8 cellular contexts compared by ENCODE assay signal in genomic region chr21:34075099-34075425, GRCh38. TPM values are rescaled to one million over a fixed set of nuclear protein-coding genes. Genes with fewer than 3 reads are reported as not detected.
DNase-seq lines count a peak whose midpoint lies in the region; ATAC-seq and TF ChIP-seq lines count a peak whose summit lies in the region.

No MANE protein-coding gene starts in this region.

- TF ChIP-seq CTCF in right atrium auricular region (IDR thresholded peaks at IDR 0.05) (no peak), brain microvascular endothelial cell (IDR thresholded peaks at IDR 0.05; ENCODE audit: low read depth, low read length, missing control alignments) (no peak)

- H3K27me3 ChIP-seq in right atrium auricular region (no peaks in the 10 kb centered on the region), brain microvascular endothelial cell (replicated peaks) (no peaks in the 10 kb centered on the region), mucosa of rectum (ENCODE audit: control insufficient read depth in 2 of 2, insufficient read depth in 2 of 2, low read length in 2 of 2) (no peaks in the 10 kb centered on the region)

- peaks cover 0 to 50% of the 10 kb centered on the region in 2 donors for H3K4me1 ChIP-seq in right atrium auricular region
- peaks cover 20 to 41% of the 10 kb centered on the region in 2 donors for H3K4me1 ChIP-seq in mucosa of rectum (ENCODE audit: control insufficient read depth in 2 of 2, insufficient read depth in 2 of 2, low read length in 2 of 2)
- H3K4me1 ChIP-seq in urinary bladder (ENCODE audit: insufficient read depth), result no peaks in the 10 kb centered on the region

- WGBS in urinary bladder, result 70% methylated on average over 2 of the region's 2 CpGs

- H3K4me3 ChIP-seq in right atrium auricular region, result peak overlapping the region; percentile 75 to 83
- peak overlapping the region; percentile 81 for H3K4me3 ChIP-seq in brain microvascular endothelial cell (ENCODE audit: low read depth, low read length)
- peak overlapping the region; percentile 68 to 75 for H3K4me3 ChIP-seq in mucosa of rectum (ENCODE audit: low read length in 2 of 2)
- H3K4me3 ChIP-seq in urinary bladder (ENCODE audit: low read depth, low read length), result peak overlapping the region; percentile 98

- intact Hi-C loops in cardiac septum (cut with DNase I), result no loop called here

- H3K27ac ChIP-seq in right atrium auricular region (no peak overlapping the region), brain microvascular endothelial cell (no peak overlapping the region), mucosa of rectum (ENCODE audit: low read depth in 2 of 2, low read length in 2 of 2) (peak overlapping the region; percentile 13 to 56), urinary bladder (ENCODE audit: low read depth) (no peak overlapping the region)

- H3K9me3 ChIP-seq in right atrium auricular region (no peaks in the 10 kb centered on the region), mucosa of rectum (ENCODE audit: control insufficient read depth in 2 of 2, low read length in 2 of 2) (no peaks in the 10 kb centered on the region)

- DNase-seq in right atrium auricular region (ENCODE audit: low spot score), result no peak
- no peak for DNase-seq in cardiac septum (ENCODE audit: low spot score)
- no peak for DNase-seq in brain microvascular endothelial cell
- DNase-seq in NCI-H1930 (lab: John Stamatoyannopoulos, UW), result no peak

- ATAC-seq in GM19467 (IDR thresholded peaks at IDR 0.05; ENCODE audit: unreplicated experiment), result no peak
- ATAC-seq in GM18870 (IDR thresholded peaks at IDR 0.05; ENCODE audit: unreplicated experiment), result no peak

- peak overlapping the region; percentile 65 to 83 for H3K9ac ChIP-seq in mucosa of rectum (ENCODE audit: low read depth in 1 of 2, low read length in 2 of 2)

- in situ Hi-C loops in brain microvascular endothelial cell (cut with HindIII; ENCODE audit: low pct_ligation_motif_present, low sequenced_read_pairs), result no loop called here

- H3K36me3 ChIP-seq in right atrium auricular region, result no peaks in the 10 kb centered on the region
- H3K36me3 ChIP-seq in brain microvascular endothelial cell (replicated peaks), result no peaks in the 10 kb centered on the region
- no peaks in the 10 kb centered on the region for H3K36me3 ChIP-seq in mucosa of rectum (ENCODE audit: control insufficient read depth in 2 of 2, insufficient read depth in 2 of 2, low read length in 2 of 2)
- H3K36me3 ChIP-seq in urinary bladder (ENCODE audit: insufficient read depth), result no peaks in the 10 kb centered on the region

RNA-seq across cellular contexts. Expression of gene MRPS6, which starts 1.7 kb away (rescaled TPM):
- total RNA-seq in right atrium auricular region (10 to 100 TPM; 18.8 to 30.4 TPM), cardiac septum (30.2 TPM), urinary bladder (14.2 TPM)
- polyA plus RNA-seq in urinary bladder, result 60.7 TPM

RNA-seq across cellular contexts. Expression of gene SLC5A3, which starts 1.7 kb away (rescaled TPM):
- total RNA-seq in right atrium auricular region (1 to 10 TPM; 4.4 to 4.6 TPM), cardiac septum (5.0 TPM), urinary bladder (46.9 TPM)
- polyA plus RNA-seq in urinary bladder, result 2.1 TPM

Comparison
In these comparisons a context has a peak if more than half of its experiments do, and no peak if none do; other contexts are left out.
1. H3K27ac ChIP-seq: peak in mucosa of rectum (2 of 2); none in right atrium auricular region (0 of 2), brain microvascular endothelial cell (single experiment) and urinary bladder (single experiment).
2. Peak in every context shown above with its lines, with median percentiles within 50 percentile points of each other: H3K4me3 ChIP-seq.